1 cellular context compared by ENCODE assay signal in the genomic region with DNA sequence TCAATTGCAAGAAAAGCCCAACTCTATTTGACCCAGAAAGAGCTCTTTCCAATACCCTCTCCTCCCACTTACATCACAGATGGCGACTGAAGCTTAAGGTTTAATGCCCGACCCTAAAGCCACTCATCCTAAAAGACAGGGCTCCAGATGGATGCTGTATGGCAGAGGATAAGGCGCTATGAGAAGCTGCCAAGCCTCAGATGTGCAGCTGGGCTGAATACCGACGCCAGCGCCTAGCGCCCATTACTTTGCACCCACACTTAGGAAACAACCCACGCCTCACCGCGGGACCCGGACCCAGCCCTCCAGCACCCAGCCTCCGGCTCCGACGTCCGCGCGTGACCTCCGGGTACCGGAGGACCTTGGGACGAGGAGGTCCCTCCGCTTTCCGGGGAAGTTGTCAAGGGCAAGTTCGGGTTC.
A peak's percentile ranks its signal among the peaks of the same experiment; 100 is the strongest.
TF ChIP-seq lines count a peak whose summit lies in the region.

No MANE protein-coding gene starts in this region.

TF ChIP-seq in HepG2, 621 proteins besides CTCF, POLR2A, EP300 and RAD21 (continued from another document and continues in another):
- TF ChIP-seq, protein P1, sequence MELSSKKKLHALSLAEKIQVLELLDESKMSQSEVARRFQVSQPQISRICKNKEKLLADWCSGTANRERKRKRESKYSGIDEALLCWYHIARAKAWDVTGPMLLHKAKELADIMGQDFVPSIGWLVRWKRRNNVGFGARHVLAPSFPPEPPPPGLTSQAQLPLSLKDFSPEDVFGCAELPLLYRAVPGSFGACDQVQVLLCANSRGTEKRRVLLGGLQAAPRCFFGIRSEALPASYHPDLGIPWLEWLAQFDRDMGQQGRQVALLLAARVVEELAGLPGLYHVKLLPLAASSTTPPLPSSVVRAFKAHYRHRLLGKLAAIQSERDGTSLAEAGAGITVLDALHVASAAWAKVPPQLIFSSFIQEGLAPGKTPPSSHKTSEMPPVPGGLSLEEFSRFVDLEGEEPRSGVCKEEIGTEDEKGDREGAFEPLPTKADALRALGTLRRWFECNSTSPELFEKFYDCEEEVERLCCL (CRISPR knock-in tag; IDR thresholded peaks at IDR 0.05; ENCODE audit: borderline replicate concordance) = no peak
- TF ChIP-seq YEATS2 (CRISPR knock-in tag; IDR thresholded peaks at IDR 0.05; ENCODE audit: borderline replicate concordance) (no peak), ARID2 (CRISPR knock-in tag; IDR thresholded peaks at IDR 0.05; ENCODE audit: borderline replicate concordance) (0 out of 2 replicates have a peak, but pooled peaks have one; percentile 9), ZNF777 (CRISPR knock-in tag; IDR thresholded peaks at IDR 0.05) (no peak), ZNF12 (CRISPR knock-in tag; IDR thresholded peaks at IDR 0.05) (no peak), DPF2 (CRISPR knock-in tag; IDR thresholded peaks at IDR 0.05; ENCODE audit: borderline replicate concordance, low read depth) (no peak), MED8 (CRISPR knock-in tag; IDR thresholded peaks at IDR 0.05; ENCODE audit: insufficient replicate concordance) (peak; percentile 69), NR3C1 (CRISPR knock-in tag; IDR thresholded peaks at IDR 0.05) (no peak), ETV6 (CRISPR knock-in tag; conservative IDR thresholded peaks at IDR 0.05) (no peak), KLF15 (CRISPR knock-in tag; IDR thresholded peaks at IDR 0.05; ENCODE audit: borderline replicate concordance) (no peak), ARHGAP35 (CRISPR knock-in tag; IDR thresholded peaks at IDR 0.05; ENCODE audit: borderline replicate concordance) (0 out of 2 replicates have a peak, but pooled peaks have one; percentile 52), ZNF317 (CRISPR knock-in tag; IDR thresholded peaks at IDR 0.05) (no peak), ATF1 (CRISPR knock-in tag; IDR thresholded peaks at IDR 0.05) (no peak), ZNF674 (CRISPR knock-in tag; IDR thresholded peaks at IDR 0.05; ENCODE audit: low read depth) (no peak), EED (CRISPR knock-in tag; IDR thresholded peaks at IDR 0.05) (no peak), MLLT10 (CRISPR knock-in tag; IDR thresholded peaks at IDR 0.05) (no peak), ZNF746 (CRISPR knock-in tag; IDR thresholded peaks at IDR 0.05) (peak; percentile 46; the same call in 1 of the 2 replicates), ZKSCAN5 (CRISPR knock-in tag; IDR thresholded peaks at IDR 0.05) (no peak), RFX3 (CRISPR knock-in tag; IDR thresholded peaks at IDR 0.05) (no peak), TGIF2 (CRISPR knock-in tag; IDR thresholded peaks at IDR 0.05) (no peak), ZNF446 (CRISPR knock-in tag; IDR thresholded peaks at IDR 0.05) (no peak), FOXM1 (CRISPR knock-in tag; IDR thresholded peaks at IDR 0.05) (no peak), ZNF703 (CRISPR knock-in tag; IDR thresholded peaks at IDR 0.05; ENCODE audit: borderline replicate concordance) (peak; percentile 52; the same call in 1 of the 2 replicates), GFI1 (CRISPR knock-in tag; IDR thresholded peaks at IDR 0.05; ENCODE audit: borderline replicate concordance) (no peak), ZNF709 (CRISPR knock-in tag; IDR thresholded peaks at IDR 0.05) (no peak)
- TF ChIP-seq, protein P2, sequence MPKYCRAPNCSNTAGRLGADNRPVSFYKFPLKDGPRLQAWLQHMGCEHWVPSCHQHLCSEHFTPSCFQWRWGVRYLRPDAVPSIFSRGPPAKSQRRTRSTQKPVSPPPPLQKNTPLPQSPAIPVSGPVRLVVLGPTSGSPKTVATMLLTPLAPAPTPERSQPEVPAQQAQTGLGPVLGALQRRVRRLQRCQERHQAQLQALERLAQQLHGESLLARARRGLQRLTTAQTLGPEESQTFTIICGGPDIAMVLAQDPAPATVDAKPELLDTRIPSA (CRISPR knock-in tag; IDR thresholded peaks at IDR 0.05; ENCODE audit: borderline replicate concordance) = 0 out of 2 replicates have a peak, but pooled peaks have one; percentile 92
- TF ChIP-seq, protein P3, sequence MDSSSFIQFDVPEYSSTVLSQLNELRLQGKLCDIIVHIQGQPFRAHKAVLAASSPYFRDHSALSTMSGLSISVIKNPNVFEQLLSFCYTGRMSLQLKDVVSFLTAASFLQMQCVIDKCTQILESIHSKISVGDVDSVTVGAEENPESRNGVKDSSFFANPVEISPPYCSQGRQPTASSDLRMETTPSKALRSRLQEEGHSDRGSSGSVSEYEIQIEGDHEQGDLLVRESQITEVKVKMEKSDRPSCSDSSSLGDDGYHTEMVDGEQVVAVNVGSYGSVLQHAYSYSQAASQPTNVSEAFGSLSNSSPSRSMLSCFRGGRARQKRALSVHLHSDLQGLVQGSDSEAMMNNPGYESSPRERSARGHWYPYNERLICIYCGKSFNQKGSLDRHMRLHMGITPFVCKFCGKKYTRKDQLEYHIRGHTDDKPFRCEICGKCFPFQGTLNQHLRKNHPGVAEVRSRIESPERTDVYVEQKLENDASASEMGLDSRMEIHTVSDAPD (CRISPR knock-in tag; IDR thresholded peaks at IDR 0.05) = peak; percentile 35; the same call in 1 of the 2 replicates
- TF ChIP-seq, protein P4, sequence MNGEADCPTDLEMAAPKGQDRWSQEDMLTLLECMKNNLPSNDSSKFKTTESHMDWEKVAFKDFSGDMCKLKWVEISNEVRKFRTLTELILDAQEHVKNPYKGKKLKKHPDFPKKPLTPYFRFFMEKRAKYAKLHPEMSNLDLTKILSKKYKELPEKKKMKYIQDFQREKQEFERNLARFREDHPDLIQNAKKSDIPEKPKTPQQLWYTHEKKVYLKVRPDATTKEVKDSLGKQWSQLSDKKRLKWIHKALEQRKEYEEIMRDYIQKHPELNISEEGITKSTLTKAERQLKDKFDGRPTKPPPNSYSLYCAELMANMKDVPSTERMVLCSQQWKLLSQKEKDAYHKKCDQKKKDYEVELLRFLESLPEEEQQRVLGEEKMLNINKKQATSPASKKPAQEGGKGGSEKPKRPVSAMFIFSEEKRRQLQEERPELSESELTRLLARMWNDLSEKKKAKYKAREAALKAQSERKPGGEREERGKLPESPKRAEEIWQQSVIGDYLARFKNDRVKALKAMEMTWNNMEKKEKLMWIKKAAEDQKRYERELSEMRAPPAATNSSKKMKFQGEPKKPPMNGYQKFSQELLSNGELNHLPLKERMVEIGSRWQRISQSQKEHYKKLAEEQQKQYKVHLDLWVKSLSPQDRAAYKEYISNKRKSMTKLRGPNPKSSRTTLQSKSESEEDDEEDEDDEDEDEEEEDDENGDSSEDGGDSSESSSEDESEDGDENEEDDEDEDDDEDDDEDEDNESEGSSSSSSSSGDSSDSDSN (CRISPR knock-in tag; IDR thresholded peaks at IDR 0.05) = no peak; the same call in 1 of the 2 replicates
- TF ChIP-seq, protein P5, sequence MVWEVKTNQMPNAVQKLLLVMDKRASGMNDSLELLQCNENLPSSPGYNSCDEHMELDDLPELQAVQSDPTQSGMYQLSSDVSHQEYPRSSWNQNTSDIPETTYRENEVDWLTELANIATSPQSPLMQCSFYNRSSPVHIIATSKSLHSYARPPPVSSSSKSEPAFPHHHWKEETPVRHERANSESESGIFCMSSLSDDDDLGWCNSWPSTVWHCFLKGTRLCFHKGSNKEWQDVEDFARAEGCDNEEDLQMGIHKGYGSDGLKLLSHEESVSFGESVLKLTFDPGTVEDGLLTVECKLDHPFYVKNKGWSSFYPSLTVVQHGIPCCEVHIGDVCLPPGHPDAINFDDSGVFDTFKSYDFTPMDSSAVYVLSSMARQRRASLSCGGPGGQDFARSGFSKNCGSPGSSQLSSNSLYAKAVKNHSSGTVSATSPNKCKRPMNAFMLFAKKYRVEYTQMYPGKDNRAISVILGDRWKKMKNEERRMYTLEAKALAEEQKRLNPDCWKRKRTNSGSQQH (CRISPR knock-in tag; IDR thresholded peaks at IDR 0.05; ENCODE audit: low read depth) = no peak
- TF ChIP-seq, protein P6, sequence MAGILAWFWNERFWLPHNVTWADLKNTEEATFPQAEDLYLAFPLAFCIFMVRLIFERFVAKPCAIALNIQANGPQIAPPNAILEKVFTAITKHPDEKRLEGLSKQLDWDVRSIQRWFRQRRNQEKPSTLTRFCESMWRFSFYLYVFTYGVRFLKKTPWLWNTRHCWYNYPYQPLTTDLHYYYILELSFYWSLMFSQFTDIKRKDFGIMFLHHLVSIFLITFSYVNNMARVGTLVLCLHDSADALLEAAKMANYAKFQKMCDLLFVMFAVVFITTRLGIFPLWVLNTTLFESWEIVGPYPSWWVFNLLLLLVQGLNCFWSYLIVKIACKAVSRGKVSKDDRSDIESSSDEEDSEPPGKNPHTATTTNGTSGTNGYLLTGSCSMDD (CRISPR knock-in tag; IDR thresholded peaks at IDR 0.05) = no peak
- TF ChIP-seq, protein P7, sequence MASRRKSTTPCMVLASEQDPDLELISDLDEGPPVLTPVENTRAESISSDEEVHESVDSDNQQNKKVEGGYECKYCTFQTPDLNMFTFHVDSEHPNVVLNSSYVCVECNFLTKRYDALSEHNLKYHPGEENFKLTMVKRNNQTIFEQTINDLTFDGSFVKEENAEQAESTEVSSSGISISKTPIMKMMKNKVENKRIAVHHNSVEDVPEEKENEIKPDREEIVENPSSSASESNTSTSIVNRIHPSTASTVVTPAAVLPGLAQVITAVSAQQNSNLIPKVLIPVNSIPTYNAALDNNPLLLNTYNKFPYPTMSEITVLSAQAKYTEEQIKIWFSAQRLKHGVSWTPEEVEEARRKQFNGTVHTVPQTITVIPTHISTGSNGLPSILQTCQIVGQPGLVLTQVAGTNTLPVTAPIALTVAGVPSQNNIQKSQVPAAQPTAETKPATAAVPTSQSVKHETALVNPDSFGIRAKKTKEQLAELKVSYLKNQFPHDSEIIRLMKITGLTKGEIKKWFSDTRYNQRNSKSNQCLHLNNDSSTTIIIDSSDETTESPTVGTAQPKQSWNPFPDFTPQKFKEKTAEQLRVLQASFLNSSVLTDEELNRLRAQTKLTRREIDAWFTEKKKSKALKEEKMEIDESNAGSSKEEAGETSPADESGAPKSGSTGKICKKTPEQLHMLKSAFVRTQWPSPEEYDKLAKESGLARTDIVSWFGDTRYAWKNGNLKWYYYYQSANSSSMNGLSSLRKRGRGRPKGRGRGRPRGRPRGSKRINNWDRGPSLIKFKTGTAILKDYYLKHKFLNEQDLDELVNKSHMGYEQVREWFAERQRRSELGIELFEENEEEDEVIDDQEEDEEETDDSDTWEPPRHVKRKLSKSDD (CRISPR knock-in tag; IDR thresholded peaks at IDR 0.05; ENCODE audit: low read depth) = no peak
- TF ChIP-seq, protein P8, sequence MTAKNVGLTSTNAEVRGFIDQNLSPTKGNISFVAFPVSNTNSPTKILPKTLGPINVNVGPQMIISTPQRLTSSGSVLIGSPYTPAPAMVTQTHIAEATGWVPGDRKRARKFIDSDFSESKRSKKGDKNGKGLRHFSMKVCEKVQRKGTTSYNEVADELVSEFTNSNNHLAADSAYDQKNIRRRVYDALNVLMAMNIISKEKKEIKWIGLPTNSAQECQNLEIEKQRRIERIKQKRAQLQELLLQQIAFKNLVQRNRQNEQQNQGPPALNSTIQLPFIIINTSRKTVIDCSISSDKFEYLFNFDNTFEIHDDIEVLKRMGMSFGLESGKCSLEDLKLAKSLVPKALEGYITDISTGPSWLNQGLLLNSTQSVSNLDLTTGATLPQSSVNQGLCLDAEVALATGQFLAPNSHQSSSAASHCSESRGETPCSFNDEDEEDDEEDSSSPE (CRISPR knock-in tag; IDR thresholded peaks at IDR 0.05) = no peak; the same call in 1 of the 2 replicates
- TF ChIP-seq, protein P9, sequence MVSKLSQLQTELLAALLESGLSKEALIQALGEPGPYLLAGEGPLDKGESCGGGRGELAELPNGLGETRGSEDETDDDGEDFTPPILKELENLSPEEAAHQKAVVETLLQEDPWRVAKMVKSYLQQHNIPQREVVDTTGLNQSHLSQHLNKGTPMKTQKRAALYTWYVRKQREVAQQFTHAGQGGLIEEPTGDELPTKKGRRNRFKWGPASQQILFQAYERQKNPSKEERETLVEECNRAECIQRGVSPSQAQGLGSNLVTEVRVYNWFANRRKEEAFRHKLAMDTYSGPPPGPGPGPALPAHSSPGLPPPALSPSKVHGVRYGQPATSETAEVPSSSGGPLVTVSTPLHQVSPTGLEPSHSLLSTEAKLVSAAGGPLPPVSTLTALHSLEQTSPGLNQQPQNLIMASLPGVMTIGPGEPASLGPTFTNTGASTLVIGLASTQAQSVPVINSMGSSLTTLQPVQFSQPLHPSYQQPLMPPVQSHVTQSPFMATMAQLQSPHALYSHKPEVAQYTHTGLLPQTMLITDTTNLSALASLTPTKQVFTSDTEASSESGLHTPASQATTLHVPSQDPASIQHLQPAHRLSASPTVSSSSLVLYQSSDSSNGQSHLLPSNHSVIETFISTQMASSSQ (IDR thresholded peaks at IDR 0.05; ENCODE audit: low read depth) = no peak
- TF ChIP-seq, protein P9 (CRISPR knock-in tag; IDR thresholded peaks at IDR 0.05; ENCODE audit: borderline replicate concordance) = no peak
- TF ChIP-seq, protein P10, sequence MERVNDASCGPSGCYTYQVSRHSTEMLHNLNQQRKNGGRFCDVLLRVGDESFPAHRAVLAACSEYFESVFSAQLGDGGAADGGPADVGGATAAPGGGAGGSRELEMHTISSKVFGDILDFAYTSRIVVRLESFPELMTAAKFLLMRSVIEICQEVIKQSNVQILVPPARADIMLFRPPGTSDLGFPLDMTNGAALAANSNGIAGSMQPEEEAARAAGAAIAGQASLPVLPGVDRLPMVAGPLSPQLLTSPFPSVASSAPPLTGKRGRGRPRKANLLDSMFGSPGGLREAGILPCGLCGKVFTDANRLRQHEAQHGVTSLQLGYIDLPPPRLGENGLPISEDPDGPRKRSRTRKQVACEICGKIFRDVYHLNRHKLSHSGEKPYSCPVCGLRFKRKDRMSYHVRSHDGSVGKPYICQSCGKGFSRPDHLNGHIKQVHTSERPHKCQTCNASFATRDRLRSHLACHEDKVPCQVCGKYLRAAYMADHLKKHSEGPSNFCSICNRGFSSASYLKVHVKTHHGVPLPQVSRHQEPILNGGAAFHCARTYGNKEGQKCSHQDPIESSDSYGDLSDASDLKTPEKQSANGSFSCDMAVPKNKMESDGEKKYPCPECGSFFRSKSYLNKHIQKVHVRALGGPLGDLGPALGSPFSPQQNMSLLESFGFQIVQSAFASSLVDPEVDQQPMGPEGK (CRISPR knock-in tag; IDR thresholded peaks at IDR 0.05) = no peak
